In the genomic region with DNA sequence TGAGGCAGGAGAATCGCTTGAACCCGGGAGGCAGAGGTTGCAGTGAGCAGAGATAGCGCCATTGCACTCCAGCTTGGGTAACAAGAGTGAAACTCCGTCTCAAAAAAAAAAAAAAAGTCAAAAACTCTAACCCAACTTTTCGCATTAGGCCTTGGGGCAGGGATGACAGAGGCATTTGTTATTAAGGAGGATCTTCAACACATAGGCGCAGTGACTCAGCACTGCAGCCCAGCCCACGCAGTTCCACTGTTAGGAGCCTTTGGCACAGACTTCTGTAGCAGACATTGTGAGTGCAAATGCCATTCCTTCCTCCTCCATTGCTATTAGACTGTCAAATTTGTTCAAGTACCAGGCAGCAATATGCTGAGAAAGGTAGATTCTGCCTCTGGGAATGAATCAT, we compare ENCODE assay signal across 21 cellular contexts. TPM values are rescaled to one million over a fixed set of nuclear protein-coding genes. Genes with fewer than 3 reads are reported as not detected.
DNase-seq lines count a peak whose midpoint lies in the region; ATAC-seq and TF ChIP-seq lines count a peak whose summit lies in the region.
"Had no signal": no experiment of that assay in that cellular context is flagged by ENCODE, and none has a peak within 500 bp of the region (broad histone marks: within the 10 kb centered on the region; RNA-seq: fewer than 3 reads in every experiment).

No MANE protein-coding gene starts in this region.

- DNase-seq in EH (ENCODE audit: low read depth) (peak; percentile 89), NCI-H226 (peak; percentile 99), caudate nucleus (lab: John Stamatoyannopoulos, UW) (peak in 43 of 61 donors; percentile 5 to 91 (median 47)), osteoblast (ENCODE audit: insufficient read length, low spot score, missing footprints) (peak; percentile 65), G401 (ENCODE audit: low spot score) (no peak), NCI-H1092 (lab: John Stamatoyannopoulos, UW) (no peak)
- DNase-seq in stimulated activated naive B cell treated with anti-CD40 and anti-IgM and Interleukin-4, amounts not matched to agents 10 μg/mL and 1 μg/mL and 100 μg/mL, for 72 hours = no peak
- DNase-seq: activated CD4-positive, CD25-positive, alpha-beta regulatory T cell; activated CD8-positive, alpha-beta memory T cell treated with anti-CD3 and anti-CD28 coated beads, Interleukin-2, amount 50 U/mL, for 4 hours; activated naive CD4-positive, alpha-beta T cell treated with Interleukin-2 at 50 U/mL for 16 hours; effector CD8-positive, alpha-beta T cell; NCI-H2029 treated with DMSO at 0.1 percent for 48 hours; NCI-H69; right cardiac atrium; stimulated activated CD4-positive, alpha-beta T cell treated with anti-CD3 and anti-CD28 coated beads, Interleukin-4, amount 100 ng/mL, for 24 hours; T-helper 1 cell had no signal

- H3K4me3 Mint-ChIP-seq in stimulated activated naive B cell treated with anti-CD40 and anti-IgM and Interleukin-4, amounts not matched to agents 10 μg/mL and 1 μg/mL and 100 μg/mL, for 72 hours = no peak overlapping the region
- H3K4me3 Mint-ChIP-seq: mesothelial cell of epicardium, neural progenitor cell had no signal

- in situ Hi-C loops in G401 (cut with HindIII; ENCODE audit: low sequenced_read_pairs) = no loop called here

- no peak overlapping the region for H3K27ac ChIP-seq in caudate nucleus (ENCODE audit: low read depth, low read length)
- H3K27ac ChIP-seq in osteoblast (ENCODE audit: low read depth, low read length) = peak overlapping the region; percentile 42
- H3K27ac ChIP-seq: BLaER1, neural progenitor cell, uterus had no signal

- no peak overlapping the region for H3K4me3 ChIP-seq in osteoblast (ENCODE audit: insufficient read depth, low read length)
- H3K4me3 ChIP-seq: BLaER1, neural progenitor cell, uterus had no signal

- H3K36me3 ChIP-seq in osteoblast (ENCODE audit: insufficient read depth, low read length) = no peaks in the 10 kb centered on the region
- H3K36me3 ChIP-seq: BLaER1, neural progenitor cell, uterus had no signal

- no peaks in the 10 kb centered on the region for H3K27me3 ChIP-seq in osteoblast (ENCODE audit: insufficient read depth, low read length)
- H3K27me3 ChIP-seq: BLaER1, neural progenitor cell, uterus had no signal

- no peak overlapping the region for H3K27ac Mint-ChIP-seq in stimulated activated naive B cell treated with anti-CD40 and anti-IgM and Interleukin-4, amounts not matched to agents 10 μg/mL and 1 μg/mL and 100 μg/mL, for 72 hours
- H3K27ac Mint-ChIP-seq: mesothelial cell of epicardium, neural progenitor cell had no signal

- no peak for ATAC-seq in GM18873 (IDR thresholded peaks at IDR 0.05; ENCODE audit: low FRiP score, unreplicated experiment)
- no peak for ATAC-seq in stimulated activated naive B cell treated with anti-CD40 and anti-IgM and Interleukin-4, amounts not matched to agents 10 μg/mL and 1 μg/mL and 100 μg/mL, for 72 hours (replicated peaks)
- ATAC-seq: right cardiac atrium had no signal

- peaks cover 6 to 15% of the 10 kb centered on the region in 2 donors for H3K27me3 Mint-ChIP-seq in stimulated activated naive B cell treated with anti-CD40 and anti-IgM and Interleukin-4, amounts not matched to agents 10 μg/mL and 1 μg/mL and 100 μg/mL, for 72 hours

- H3K9me3 Mint-ChIP-seq in stimulated activated naive B cell treated with anti-CD40 and anti-IgM and Interleukin-4, amounts not matched to agents 10 μg/mL and 1 μg/mL and 100 μg/mL, for 72 hours = no peaks in the 10 kb centered on the region
- H3K9me3 Mint-ChIP-seq: neural progenitor cell had no signal

- H3K4me1 Mint-ChIP-seq in stimulated activated naive B cell treated with anti-CD40 and anti-IgM and Interleukin-4, amounts not matched to agents 10 μg/mL and 1 μg/mL and 100 μg/mL, for 72 hours = no peaks in the 10 kb centered on the region
- H3K4me1 Mint-ChIP-seq: neural progenitor cell had no signal

- H3K36me3 Mint-ChIP-seq in stimulated activated naive B cell treated with anti-CD40 and anti-IgM and Interleukin-4, amounts not matched to agents 10 μg/mL and 1 μg/mL and 100 μg/mL, for 72 hours = no peaks in the 10 kb centered on the region
- H3K36me3 Mint-ChIP-seq: mesothelial cell of epicardium, neural progenitor cell had no signal

- H3K79me2 ChIP-seq in osteoblast (ENCODE audit: insufficient read depth, low read length) = no peaks in the 10 kb centered on the region

- H3K4me1 ChIP-seq in osteoblast (ENCODE audit: insufficient read depth, low read length) = peaks cover 31% of the 10 kb centered on the region
- H3K4me1 ChIP-seq: uterus had no signal

- no peaks in the 10 kb centered on the region for H4K20me1 ChIP-seq in osteoblast (ENCODE audit: insufficient read depth, low read length)
- H4K20me1 ChIP-seq: BLaER1 had no signal

- H3K4me2 ChIP-seq in osteoblast (ENCODE audit: insufficient read depth, low read length) = peak overlapping the region; percentile 29
- H3K4me2 ChIP-seq: BLaER1, neural progenitor cell had no signal

- peak overlapping the region; percentile 61 for H2AFZ ChIP-seq in osteoblast (ENCODE audit: low read length)
- H2AFZ ChIP-seq: neural progenitor cell had no signal

- H3K9me3 ChIP-seq in osteoblast (ENCODE audit: low read depth, low read length) = no peaks in the 10 kb centered on the region
- H3K9me3 ChIP-seq: BLaER1, uterus had no signal

- TF ChIP-seq CTCF in osteoblast (IDR thresholded peaks at IDR 0.05; ENCODE audit: extremely low read depth, low read depth, low read length) = no peak

RNA-seq across cellular contexts. Expression of a gene that starts 43.1 kb away (rescaled TPM):
- total RNA-seq in osteoblast = 44.2 and 44.5 TPM in 2 replicates
- total RNA-seq in G401 (2014; rRNA removed; shearing (Covaris generic)) = 33.1 and 36.0 TPM in 2 replicates

RNA-seq across cellular contexts. Expression of a gene that starts 48.5 kb away (rescaled TPM):
- total RNA-seq in osteoblast = 103 and 121 TPM in 2 replicates
- 23.1 and 23.3 TPM in 2 replicates for total RNA-seq in G401 (2014; rRNA removed; shearing (Covaris generic))

Comparison
In these comparisons a context has a peak if more than half of its experiments do, and no peak if none do; other contexts are left out.
1. DNase-seq: peak in EH (single experiment), NCI-H226 (single experiment), caudate nucleus (43 of 61) and osteoblast (single experiment); none in G401 (single experiment), stimulated activated naive B cell treated with anti-CD40 and anti-IgM and Interleukin-4, amounts not matched to agents 10 μg/mL and 1 μg/mL and 100 μg/mL, for 72 hours (single experiment) and NCI-H1092 (single experiment).